1 cellular context compared by ENCODE assay signal in genomic region chr10:99914236-99914635, GRCh38.
TF ChIP-seq lines count a peak whose summit lies in the region.

No MANE protein-coding gene starts in this region.

TF ChIP-seq in H1, 55 proteins besides CTCF, POLR2A, EP300 and RAD21:
- TF ChIP-seq NANOG (IDR thresholded peaks at IDR 0.05; ENCODE audit: insufficient read depth, low read depth, low read length, poor library complexity, severe bottlenecking), result no peak
- TF ChIP-seq JUN (IDR thresholded peaks at IDR 0.05; ENCODE audit: low read depth, low read length), result no peak; the same call in 1 of the 2 replicates
- TF ChIP-seq SUZ12 (IDR thresholded peaks at IDR 0.05; ENCODE audit: low read length), result no peak
- no peak for TF ChIP-seq ZNF274 (IDR thresholded peaks at IDR 0.05; ENCODE audit: borderline replicate concordance, extremely low read depth, low read length)
TF ChIP-seq in H1: peak in this region for 0.
